In genomic region chr7:41590951-41591350, GRCh38 we compare ENCODE assay signal across 26 cellular contexts.
"Had no signal": no experiment of that assay in that cellular context is flagged by ENCODE, and none has a peak within 500 bp of the region (broad histone marks: within the 10 kb centered on the region; RNA-seq: fewer than 3 reads in every experiment).

No MANE protein-coding gene starts in this region.

- DNase-seq: dermis blood vessel endothelial cell; dorsolateral prefrontal cortex; effector CD4-positive, alpha-beta T cell; effector memory CD4-positive, alpha-beta T cell; erythroblast; esophagus squamous epithelium; foreskin fibroblast; glutamatergic neuron; head of caudate nucleus; heart right ventricle; hypothalamus; immature natural killer cell; islet precursor cell; left cardiac atrium; left lung; left ventricle myocardium superior; lower lobe of right lung; mesendoderm; midbrain had no signal

- H3K27ac ChIP-seq: coronary artery, dorsolateral prefrontal cortex, epithelial cell of prostate, esophagus squamous epithelium, gastroesophageal sphincter, heart right ventricle, left lung, lower lobe of right lung had no signal

- FAIRE-seq: colon, endothelial cell of umbilical vein, frontal cortex had no signal

- H3K27me3 ChIP-seq: esophagus squamous epithelium, gastroesophageal sphincter, heart right ventricle, left lung had no signal

- H3K4me3 ChIP-seq: coronary artery, dorsolateral prefrontal cortex, esophagus squamous epithelium, gastroesophageal sphincter, heart right ventricle, left lung, lower lobe of right lung had no signal

- H3K9me3 ChIP-seq: lower lobe of right lung had no signal

- ATAC-seq: esophagus mucosa, gastroesophageal sphincter, heart right ventricle, left cardiac atrium, left lung, left ventricle myocardium superior, lower lobe of right lung had no signal

- H3K36me3 ChIP-seq: esophagus squamous epithelium, gastroesophageal sphincter, heart right ventricle, left lung, lower lobe of right lung had no signal

- H3K4me1 ChIP-seq: esophagus squamous epithelium, gastroesophageal sphincter, heart right ventricle, lower lobe of right lung had no signal
